ENCODE assay signal across 1 cellular context in the genomic region with DNA sequence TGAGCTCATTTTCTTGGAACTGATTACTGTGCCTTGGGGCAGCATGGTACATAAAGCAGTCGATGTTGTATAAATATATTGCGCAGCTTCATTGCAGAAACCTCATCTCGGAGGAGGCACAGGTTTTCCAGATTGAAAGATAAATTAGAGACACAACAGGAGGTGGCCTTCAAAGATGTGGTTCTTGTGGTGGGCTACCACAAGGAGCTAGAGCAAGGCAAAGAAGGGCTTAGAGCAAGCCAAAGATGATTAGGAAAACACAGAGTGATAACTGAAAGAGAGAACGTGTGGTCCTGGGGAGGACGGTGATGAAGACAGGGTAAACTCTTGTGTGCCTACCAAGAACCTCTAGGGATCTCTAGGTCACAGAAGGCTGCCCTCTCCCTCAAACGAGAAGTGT.
TF ChIP-seq lines count a peak whose summit lies in the region.

No MANE protein-coding gene starts in this region.

TF ChIP-seq in IMR-90, 13 proteins besides CTCF, POLR2A, EP300 and RAD21:
- TF ChIP-seq SMC3 (IDR thresholded peaks at IDR 0.05; ENCODE audit: low read depth, low read length) (no peak), BHLHE40 (IDR thresholded peaks at IDR 0.05; ENCODE audit: low read depth, low read length) (no peak), MAZ (IDR thresholded peaks at IDR 0.05; ENCODE audit: borderline replicate concordance, low read depth, low read length) (no peak), MAFK (IDR thresholded peaks at IDR 0.05; ENCODE audit: low read depth, low read length) (no peak), RFX5 (IDR thresholded peaks at IDR 0.05; ENCODE audit: low read depth, low read length) (no peak), FOS (IDR thresholded peaks at IDR 0.05; ENCODE audit: low read depth, low read length) (no peak), MXI1 (IDR thresholded peaks at IDR 0.05; ENCODE audit: borderline replicate concordance, low read depth, low read length) (no peak), CHD1 (IDR thresholded peaks at IDR 0.05; ENCODE audit: low read depth, low read length) (no peak), CEBPB (IDR thresholded peaks at IDR 0.05; ENCODE audit: low read depth, low read length) (no peak), RCOR1 (IDR thresholded peaks at IDR 0.05; ENCODE audit: insufficient replicate concordance, low read length) (no peak), NFE2L2 (IDR thresholded peaks at IDR 0.05; ENCODE audit: low read depth, low read length) (no peak)
TF ChIP-seq in IMR-90: peak in this region for 0.
